In genomic region chr20:23636182-23636907, GRCh38 we compare ENCODE assay signal across 10 cellular contexts. TPM values are rescaled to one million over a fixed set of nuclear protein-coding genes. Genes with fewer than 3 reads are reported as not detected.
DNase-seq lines count a peak whose midpoint lies in the region; ATAC-seq, FAIRE-seq and TF ChIP-seq lines count a peak whose summit lies in the region.
"Had no signal": no experiment of that assay in that cellular context is flagged by ENCODE, and none has a peak within 500 bp of the region (broad histone marks: within the 10 kb centered on the region; RNA-seq: fewer than 3 reads in every experiment).

No MANE protein-coding gene starts in this region.

- TF ChIP-seq CTCF in LNCaP clone FGC (IDR thresholded peaks at IDR 0.05; ENCODE audit: control insufficient read depth, extremely low read depth, insufficient read depth): no peak
- TF ChIP-seq CTCF in bronchial epithelial cell (IDR thresholded peaks at IDR 0.05; ENCODE audit: insufficient read depth, low read length, severe bottlenecking): no peak
- no peak for TF ChIP-seq CTCF in right lobe of liver (IDR thresholded peaks at IDR 0.05)
- TF ChIP-seq CTCF in suprapubic skin (IDR thresholded peaks at IDR 0.05): no peak

- no peaks in the 10 kb centered on the region for H3K9me3 ChIP-seq in right lobe of liver
- no peaks in the 10 kb centered on the region for H3K9me3 ChIP-seq in suprapubic skin

- intact Hi-C loops in right lobe of liver (cut with DNase I): no loop called here

- H3K27me3 ChIP-seq in bronchial epithelial cell (ENCODE audit: control insufficient read depth, insufficient read depth, low read length): no peaks in the 10 kb centered on the region
- H3K27me3 ChIP-seq in right lobe of liver: no peaks in the 10 kb centered on the region
- no peaks in the 10 kb centered on the region for H3K27me3 ChIP-seq in suprapubic skin
- H3K27me3 ChIP-seq: cardiac muscle cell had no signal

- WGBS in right lobe of liver (ENCODE audit: insufficient coverage, low coverage, low lambda C conversion rate, missing lambda C conversion rate): 56% methylated on average over 3 of the region's 19 CpGs
- WGBS in suprapubic skin: 67% methylated on average over 12 of the region's 19 CpGs

- FAIRE-seq in bronchial epithelial cell (lab: Jason Lieb, UNC): no peak
- FAIRE-seq: HTR-8/SVneo had no signal

- no peak for TF ChIP-seq EP300 in suprapubic skin (IDR thresholded peaks at IDR 0.05)

- peak overlapping the region; percentile 74 for H3K4me3 ChIP-seq in LNCaP clone FGC (ENCODE audit: low read depth, low read length)
- H3K4me3 ChIP-seq in bronchial epithelial cell (ENCODE audit: low read depth, low read length): peak overlapping the region; percentile 76
- H3K4me3 ChIP-seq in right lobe of liver: peak overlapping the region; percentile 84 to 99 (median 95)
- H3K4me3 ChIP-seq in suprapubic skin: peak overlapping the region; percentile 95

- peak; percentile 2 to 35 (median 18) for ATAC-seq in right lobe of liver
- ATAC-seq in GM18873 (IDR thresholded peaks at IDR 0.05; ENCODE audit: low FRiP score, unreplicated experiment): no peak
- ATAC-seq in GM18520 (IDR thresholded peaks at IDR 0.05; ENCODE audit: unreplicated experiment): no peak

- H3K27ac ChIP-seq in right lobe of liver (peak overlapping the region in 2 of 3 donors; percentile 89 to 91), suprapubic skin (peak overlapping the region; percentile 99)
- H3K27ac ChIP-seq: cardiac muscle cell had no signal

- H3K4me1 ChIP-seq in right lobe of liver (peaks cover 0 to 20% (median 12%) of the 10 kb centered on the region in 4 donors), suprapubic skin (peaks cover 57% of the 10 kb centered on the region)

- DNase-seq in LNCaP clone FGC (ENCODE audit: low read depth) (no peak), bronchial epithelial cell (ENCODE audit: low read depth) (no peak), right lobe of liver (peak in 2 of 3 donors; percentile 68 to 69), suprapubic skin (ENCODE audit: low spot score in 2 of 2) (no peak), HT-29 (ENCODE audit: low spot score) (no peak)
- DNase-seq: stimulated activated CD4-positive, alpha-beta T cell treated with anti-CD3 and anti-CD28 coated beads, Interleukin-4, amount 100 ng/mL, for 1 hour had no signal

- H3K36me3 ChIP-seq in bronchial epithelial cell (ENCODE audit: control insufficient read depth, insufficient read depth, low read length) (peaks cover 8% of the 10 kb centered on the region), right lobe of liver (peaks cover 0 to 21% (median 8%) of the 10 kb centered on the region in 4 donors), suprapubic skin (peaks cover 30% of the 10 kb centered on the region)
- H3K36me3 ChIP-seq: cardiac muscle cell had no signal

- no peak for TF ChIP-seq POLR2A in right lobe of liver (IDR thresholded peaks at IDR 0.05)
- no peak for TF ChIP-seq POLR2A in suprapubic skin (IDR thresholded peaks at IDR 0.05)

RNA-seq across cellular contexts. Expression of gene CST3, which starts 1.4 kb away (rescaled TPM):
- 82.7 and 124 TPM in 2 replicates for total RNA-seq in bronchial epithelial cell
- 1,000 to 10,000 TPM in 1 of 6 experiments, 100 to 1,000 TPM in 5; 504 to 1,394 (median 638) TPM for total RNA-seq in right lobe of liver
- total RNA-seq in suprapubic skin: 100 to 1,000 TPM; 258 to 476 (median 386) TPM
- total RNA-seq in HT-29 (2014; rRNA removed; shearing (Covaris generic)): 417 and 453 TPM in 2 replicates

RNA-seq across cellular contexts. Expression of gene CST9, which starts 30.6 kb away (rescaled TPM):
- total RNA-seq in bronchial epithelial cell (not detected in 2 replicates), right lobe of liver (not detected), suprapubic skin (not detected)
- not detected in 2 replicates for total RNA-seq in HT-29 (2014; rRNA removed; shearing (Covaris generic))
- total RNA-seq: cardiac muscle cell had no signal

RNA-seq across cellular contexts. Expression of gene CST4, which starts 52.5 kb away (rescaled TPM):
- not detected in 2 replicates for total RNA-seq in bronchial epithelial cell
- not detected for total RNA-seq in right lobe of liver
- total RNA-seq in suprapubic skin: not detected
- 0.25 TPM in 1 of 2 replicates, not detected in the other for total RNA-seq in HT-29 (2014; rRNA removed; shearing (Covaris generic))
- total RNA-seq: cardiac muscle cell had no signal

Comparison
In these comparisons a context has a peak if more than half of its experiments do, and no peak if none do; other contexts are left out.
1. DNase-seq: peak in right lobe of liver (2 of 3); none in LNCaP clone FGC (single experiment), bronchial epithelial cell (single experiment), suprapubic skin (0 of 2) and HT-29 (single experiment).
2. ATAC-seq: peak in right lobe of liver (4 of 4); none in GM18873 (single experiment) and GM18520 (single experiment).
3. Peak in every context shown above with its lines, with median percentiles within 50 percentile points of each other: H3K4me3 ChIP-seq.